ENCODE assay signal across 1 cellular context in the genomic region with DNA sequence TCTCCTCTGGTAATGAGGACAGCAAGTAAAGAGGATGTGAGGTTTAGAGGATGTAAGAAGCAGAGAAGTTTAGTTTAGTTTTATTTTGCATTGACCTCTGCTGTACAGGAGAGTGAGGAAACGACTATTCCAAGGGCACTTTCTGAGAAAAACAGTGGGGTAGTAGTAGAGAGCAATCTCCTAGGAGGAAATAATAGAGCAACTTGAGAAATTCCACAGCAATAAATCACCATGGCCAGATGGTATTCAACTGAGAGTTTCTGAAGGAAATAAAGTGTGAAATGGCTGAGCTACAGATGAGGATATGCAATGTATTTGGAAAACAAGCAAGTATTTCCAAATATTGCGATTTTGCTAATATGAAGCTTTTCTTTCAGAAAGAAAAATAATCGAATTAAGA.
TF ChIP-seq lines count a peak whose summit lies in the region.

No MANE protein-coding gene starts in this region.

TF ChIP-seq in HCT116, 20 proteins besides CTCF, POLR2A, EP300 and RAD21 (continued from another document):
- TF ChIP-seq TCF7L2 (IDR thresholded peaks at IDR 0.05; ENCODE audit: borderline replicate concordance, extremely low read depth, insufficient read depth, insufficient read length) = no peak
- TF ChIP-seq SRF (IDR thresholded peaks at IDR 0.05; ENCODE audit: low read depth) = no peak
- TF ChIP-seq SIN3A (IDR thresholded peaks at IDR 0.05; ENCODE audit: low read depth) = no peak
- TF ChIP-seq ZFX (IDR thresholded peaks at IDR 0.05) = no peak
- TF ChIP-seq, protein P1, sequence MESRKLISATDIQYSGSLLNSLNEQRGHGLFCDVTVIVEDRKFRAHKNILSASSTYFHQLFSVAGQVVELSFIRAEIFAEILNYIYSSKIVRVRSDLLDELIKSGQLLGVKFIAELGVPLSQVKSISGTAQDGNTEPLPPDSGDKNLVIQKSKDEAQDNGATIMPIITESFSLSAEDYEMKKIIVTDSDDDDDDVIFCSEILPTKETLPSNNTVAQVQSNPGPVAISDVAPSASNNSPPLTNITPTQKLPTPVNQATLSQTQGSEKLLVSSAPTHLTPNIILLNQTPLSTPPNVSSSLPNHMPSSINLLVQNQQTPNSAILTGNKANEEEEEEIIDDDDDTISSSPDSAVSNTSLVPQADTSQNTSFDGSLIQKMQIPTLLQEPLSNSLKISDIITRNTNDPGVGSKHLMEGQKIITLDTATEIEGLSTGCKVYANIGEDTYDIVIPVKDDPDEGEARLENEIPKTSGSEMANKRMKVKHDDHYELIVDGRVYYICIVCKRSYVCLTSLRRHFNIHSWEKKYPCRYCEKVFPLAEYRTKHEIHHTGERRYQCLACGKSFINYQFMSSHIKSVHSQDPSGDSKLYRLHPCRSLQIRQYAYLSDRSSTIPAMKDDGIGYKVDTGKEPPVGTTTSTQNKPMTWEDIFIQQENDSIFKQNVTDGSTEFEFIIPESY (IDR thresholded peaks at IDR 0.05; ENCODE audit: extremely low read depth, insufficient replicate concordance, low read length) = no peak
- no peak for TF ChIP-seq CEBPB (IDR thresholded peaks at IDR 0.05; ENCODE audit: low read depth)
- TF ChIP-seq, protein P2, sequence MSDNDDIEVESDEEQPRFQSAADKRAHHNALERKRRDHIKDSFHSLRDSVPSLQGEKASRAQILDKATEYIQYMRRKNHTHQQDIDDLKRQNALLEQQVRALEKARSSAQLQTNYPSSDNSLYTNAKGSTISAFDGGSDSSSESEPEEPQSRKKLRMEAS (IDR thresholded peaks at IDR 0.05) = no peak
- TF ChIP-seq EGR1 (IDR thresholded peaks at IDR 0.05; ENCODE audit: low read depth) = no peak
TF ChIP-seq in HCT116: peak in this region for 0.
